In genomic region chr4:2572076-2572475, GRCh38 we compare ENCODE assay signal across 22 cellular contexts. TPM values are rescaled to one million over a fixed set of nuclear protein-coding genes. Genes with fewer than 3 reads are reported as not detected.
DNase-seq lines count a peak whose midpoint lies in the region; ATAC-seq and TF ChIP-seq lines count a peak whose summit lies in the region.
"Had no signal": no experiment of that assay in that cellular context is flagged by ENCODE, and none has a peak within 500 bp of the region (broad histone marks: within the 10 kb centered on the region; RNA-seq: fewer than 3 reads in every experiment).

No MANE protein-coding gene starts in this region.

- H3K56ac ChIP-seq in H9 (ENCODE audit: insufficient read length, low read depth, low read length) = no peak overlapping the region

- H3K27me3 ChIP-seq in H9 (ENCODE audit: insufficient read depth, low read length) (no peaks in the 10 kb centered on the region), neuronal stem cell (ENCODE audit: control insufficient read depth in 3 of 3, insufficient read depth in 3 of 3, low read depth in 1 of 3, low read length in 3 of 3) (no peaks in the 10 kb centered on the region), ascending aorta (no peaks in the 10 kb centered on the region)
- H3K27me3 ChIP-seq: BLaER1, right lobe of liver, SJCRH30, suprapubic skin had no signal

- H2BK120ac ChIP-seq in H9 (ENCODE audit: low read depth, low read length, poor library complexity, severe bottlenecking) (no peak overlapping the region), neuronal stem cell (ENCODE audit: low read depth, low read length) (no peak overlapping the region)

- H4K8ac ChIP-seq in H9 (replicated peaks; ENCODE audit: insufficient read length, low read depth, low read length) = no peak overlapping the region
- H4K8ac ChIP-seq in neuronal stem cell (ENCODE audit: low read depth, low read length) = no peak overlapping the region

- H3T11ph ChIP-seq in H9 (ENCODE audit: low read length) = no peak overlapping the region

- intact Hi-C loops in activated naive CD4-positive, alpha-beta T cell treated with anti-CD3 and anti-CD28 coated beads for 36 hours (cut with micrococcal nuclease) = no loop called here
- intact Hi-C loops in ascending aorta (cut with DNase I) = no loop called here

- TF ChIP-seq CTCF in H9 (conservative IDR thresholded peaks at IDR 0.05) (no peak), ascending aorta (IDR thresholded peaks at IDR 0.05) (no peak)

- H4K20me1 ChIP-seq in H9 (ENCODE audit: control insufficient read depth, insufficient read depth, insufficient read length) = no peaks in the 10 kb centered on the region

- H2BK12ac ChIP-seq in H9 (ENCODE audit: insufficient read length, low read depth, low read length) (no peak overlapping the region), neuronal stem cell (ENCODE audit: low read length) (no peak overlapping the region)

- no peak for DNase-seq in activated naive CD4-positive, alpha-beta T cell treated with anti-CD3 and anti-CD28 coated beads for 36 hours
- no peak for DNase-seq in activated naive CD4-positive, alpha-beta T cell treated with Interleukin-2 at 50 U/mL for 16 hours
- DNase-seq in H9 (no peak), neuronal stem cell (ENCODE audit: low spot score) (no peak), ascending aorta (ENCODE audit: low spot score in 2 of 2) (no peak)
- no peak for DNase-seq in effector memory CD8-positive, alpha-beta T cell
- DNase-seq: ACHN; activated T-cell treated with anti-CD3 and anti-CD28 coated beads, Interleukin-2, amount 50 U/mL, for 4 hours; cerebellar nuclear complex; glutamatergic neuron; Kasumi-1; NCI-H1436 treated with DMSO at 0.1 percent for 48 hours; NCI-H82; right lobe of liver; SJCRH30; stimulated activated CD4-positive, alpha-beta T cell treated with anti-CD3 and anti-CD28 coated beads, Interleukin-2, amount 100 ng/mL, for 48 hours had no signal

- peaks cover 25% of the 10 kb centered on the region; the same call in 1 of the 2 replicates for H3K79me2 ChIP-seq in H9 (ENCODE audit: insufficient read depth, low read length)

- no peak overlapping the region for H3K23ac ChIP-seq in H9 (ENCODE audit: insufficient read length, low read depth, low read length)
- peak overlapping the region; percentile 21 for H3K23ac ChIP-seq in neuronal stem cell (ENCODE audit: low read depth, low read length, poor library complexity)

- H3K23me2 ChIP-seq in H9 (ENCODE audit: insufficient read length, low read depth, low read length, poor library complexity, severe bottlenecking) = no peaks in the 10 kb centered on the region

- H3K36me3 Mint-ChIP-seq in activated naive CD4-positive, alpha-beta T cell treated with anti-CD3 and anti-CD28 coated beads for 36 hours (ENCODE audit: low read depth) = peaks cover 8% of the 10 kb centered on the region
- peaks cover 4 to 15% (median 7%) of the 10 kb centered on the region in 3 experiments for H3K36me3 Mint-ChIP-seq in H9 (ENCODE audit: insufficient read depth in 1 of 3, low read depth in 3 of 3)
- H3K36me3 Mint-ChIP-seq in effector memory CD8-positive, alpha-beta T cell (ENCODE audit: insufficient read depth) = peaks cover 15% of the 10 kb centered on the region

- no peak overlapping the region for H2AK5ac ChIP-seq in H9 (ENCODE audit: insufficient read length, low read length)
- no peak overlapping the region for H2AK5ac ChIP-seq in neuronal stem cell (ENCODE audit: low read depth, low read length)

- H3K4me2 ChIP-seq in H9 (ENCODE audit: insufficient read depth, insufficient read length, low read length) = no peak overlapping the region
- H3K4me2 ChIP-seq in neuronal stem cell (ENCODE audit: insufficient read depth, low read length, poor library complexity, severe bottlenecking) = no peak overlapping the region

- no peak overlapping the region for H3K14ac ChIP-seq in H9 (ENCODE audit: insufficient read depth, low read length)
- no peak overlapping the region for H3K14ac ChIP-seq in neuronal stem cell (ENCODE audit: low read length)

- no peak overlapping the region for H3K9ac ChIP-seq in H9 (ENCODE audit: extremely low read depth, insufficient read length, low read length)
- no peak overlapping the region for H3K9ac ChIP-seq in neuronal stem cell (ENCODE audit: low read depth, low read length, poor library complexity)
- H3K9ac ChIP-seq: BLaER1 had no signal

- no peaks in the 10 kb centered on the region for H3K9me3 ChIP-seq in H9 (ENCODE audit: control insufficient read depth, low read depth, low read length)
- H3K9me3 ChIP-seq in neuronal stem cell (replicated peaks in 1 of 2; ENCODE audit: control insufficient read depth in 2 of 2, insufficient read depth in 1 of 2, low read depth in 1 of 2, low read length in 2 of 2) = peaks cover 0 to 2% of the 10 kb centered on the region in 2 donors
- no peaks in the 10 kb centered on the region for H3K9me3 ChIP-seq in ascending aorta
- H3K9me3 ChIP-seq: BLaER1, right lobe of liver, SJCRH30, suprapubic skin had no signal

- H3K4me1 ChIP-seq in H9 (ENCODE audit: insufficient read depth, low read length) = peaks cover 2% of the 10 kb centered on the region; the same call in 1 of the 2 replicates
- H3K4me1 ChIP-seq in neuronal stem cell (ENCODE audit: control insufficient read depth in 2 of 2, insufficient read depth in 1 of 2, low read depth in 1 of 2, low read length in 2 of 2) = peaks cover 0 to 8% of the 10 kb centered on the region in 2 donors
- H3K4me1 ChIP-seq in ascending aorta = peaks cover 0 to 13% of the 10 kb centered on the region in 2 donors
- H3K4me1 ChIP-seq: right lobe of liver, SJCRH30 had no signal

- H3K79me1 ChIP-seq in H9 (ENCODE audit: insufficient read depth, low read depth, low read length, poor library complexity, severe bottlenecking) (peaks cover 7% of the 10 kb centered on the region), neuronal stem cell (ENCODE audit: low read depth, low read length) (peaks cover 12% of the 10 kb centered on the region)

- no peaks in the 10 kb centered on the region for H3K27me3 Mint-ChIP-seq in activated naive CD4-positive, alpha-beta T cell treated with anti-CD3 and anti-CD28 coated beads for 36 hours (ENCODE audit: low read depth)
- H3K27me3 Mint-ChIP-seq in H9 (ENCODE audit: low read depth) = no peaks in the 10 kb centered on the region
- no peaks in the 10 kb centered on the region for H3K27me3 Mint-ChIP-seq in effector memory CD8-positive, alpha-beta T cell

- H3K36me3 ChIP-seq in neuronal stem cell (replicated peaks in 1 of 2; ENCODE audit: control insufficient read depth in 2 of 2, insufficient read depth in 2 of 2, low read length in 2 of 2) (peaks cover 4 to 47% of the 10 kb centered on the region in 2 donors), ascending aorta (no peaks in the 10 kb centered on the region)
- H3K36me3 ChIP-seq: suprapubic skin had no signal

- H3K4me3 ChIP-seq in neuronal stem cell (ENCODE audit: low read length in 2 of 2) = peak overlapping the region in 1 of 2 donors; percentile 4
- H3K4me3 ChIP-seq in ascending aorta = no peak overlapping the region
- H3K4me3 ChIP-seq: BLaER1, right lobe of liver, SJCRH30, suprapubic skin had no signal

- no peak overlapping the region for H2BK20ac ChIP-seq in H9 (ENCODE audit: low read depth, low read length, poor library complexity, severe bottlenecking)

- no peak overlapping the region for H3K4me3 Mint-ChIP-seq in activated naive CD4-positive, alpha-beta T cell treated with anti-CD3 and anti-CD28 coated beads for 36 hours
- no peak overlapping the region for H3K4me3 Mint-ChIP-seq in H9
- peak overlapping the region in 1 of 2 donors; percentile 11 for H3K4me3 Mint-ChIP-seq in effector memory CD8-positive, alpha-beta T cell
- H3K4me3 Mint-ChIP-seq: activated T-cell treated with anti-CD3 and anti-CD28 coated beads, Interleukin-2, amount 50 U/mL, for 4 hours had no signal

- CTCF ChIA-PET in activated naive CD4-positive, alpha-beta T cell treated with anti-CD3 and anti-CD28 coated beads for 36 hours (lab: Charles Lee) = no interaction called here

- no peak overlapping the region for H2BK5ac ChIP-seq in H9 (ENCODE audit: insufficient read length, low read length)
- H2BK5ac ChIP-seq in neuronal stem cell (ENCODE audit: low read length) = no peak overlapping the region

- peaks cover 57% of the 10 kb centered on the region for H3K4me1 Mint-ChIP-seq in activated naive CD4-positive, alpha-beta T cell treated with anti-CD3 and anti-CD28 coated beads for 36 hours (ENCODE audit: low read depth)
- peaks cover 28 to 32% of the 10 kb centered on the region in 2 experiments for H3K4me1 Mint-ChIP-seq in H9
- H3K4me1 Mint-ChIP-seq in effector memory CD8-positive, alpha-beta T cell (ENCODE audit: low read depth in 2 of 2) = peaks cover 45 to 54% of the 10 kb centered on the region in 2 donors

- no peak overlapping the region for H2BK15ac ChIP-seq in H9 (ENCODE audit: low read depth, low read length)
- H2BK15ac ChIP-seq in neuronal stem cell (ENCODE audit: low read length) = no peak overlapping the region

- H4K91ac ChIP-seq in H9 (ENCODE audit: insufficient read length, low read depth, low read length) (no peak overlapping the region), neuronal stem cell (ENCODE audit: low read depth, low read length, poor library complexity) (no peak overlapping the region)

- H4K5ac ChIP-seq in H9 (ENCODE audit: insufficient read length, low read depth, low read length) = no peak overlapping the region

- peak overlapping the region; percentile 34 for H3K27ac Mint-ChIP-seq in activated naive CD4-positive, alpha-beta T cell treated with anti-CD3 and anti-CD28 coated beads for 36 hours
- H3K27ac Mint-ChIP-seq in H9 = peak overlapping the region; percentile 49 to 90 (median 75); a peak in 6 of 7 replicates
- H3K27ac Mint-ChIP-seq in effector memory CD8-positive, alpha-beta T cell = peak overlapping the region; percentile 8 to 45

- H2AFZ ChIP-seq in H9 (ENCODE audit: low read length) = no peak overlapping the region
- H2AFZ ChIP-seq in neuronal stem cell (ENCODE audit: low read length) = no peak overlapping the region

- no peak overlapping the region for H3K18ac ChIP-seq in H9 (ENCODE audit: insufficient read length, low read depth, low read length)
- no peak overlapping the region for H3K18ac ChIP-seq in neuronal stem cell (ENCODE audit: low read length)

- no peaks in the 10 kb centered on the region for H3K9me3 Mint-ChIP-seq in activated naive CD4-positive, alpha-beta T cell treated with anti-CD3 and anti-CD28 coated beads for 36 hours
- no peaks in the 10 kb centered on the region for H3K9me3 Mint-ChIP-seq in H9
- H3K9me3 Mint-ChIP-seq in effector memory CD8-positive, alpha-beta T cell = no peaks in the 10 kb centered on the region
- H3K9me3 Mint-ChIP-seq: activated T-cell treated with anti-CD3 and anti-CD28 coated beads, Interleukin-2, amount 50 U/mL, for 4 hours had no signal

- ATAC-seq in effector memory CD8-positive, alpha-beta T cell (replicated peaks) = no peak
- ATAC-seq in HG02623 (IDR thresholded peaks at IDR 0.05; ENCODE audit: unreplicated experiment) (no peak), HG02588 (IDR thresholded peaks at IDR 0.05; ENCODE audit: unreplicated experiment) (no peak)
- ATAC-seq: activated CD4-positive, CD25-positive, alpha-beta regulatory T cell treated with anti-CD3 and anti-CD28 coated beads, Interleukin-2, amount 50 U/mL, for 24 hours; activated T-cell treated with anti-CD3 and anti-CD28 coated beads, Interleukin-2, amount 50 U/mL, for 4 hours; right lobe of liver had no signal

- H3K4ac ChIP-seq in H9 (ENCODE audit: low read depth, low read length) = no peak overlapping the region
- H3K4ac ChIP-seq in neuronal stem cell (ENCODE audit: low read length) = no peak overlapping the region

- WGBS in H9 (ENCODE audit: extremely low coverage, insufficient read length, low lambda C conversion rate) = no CpG with 5 or more reads among the region's 12 CpGs
- no CpG with 5 or more reads among the region's 12 CpGs for WGBS in neuronal stem cell (ENCODE audit: extremely low coverage in 2 of 2, insufficient read length in 2 of 2, insufficient replicate concordance in 1 of 2), 2 donors

- H3K27ac ChIP-seq in H9 (ENCODE audit: insufficient read length, low read depth, low read length) = no peak overlapping the region
- no peak overlapping the region for H3K27ac ChIP-seq in neuronal stem cell (replicated peaks; ENCODE audit: low read length)
- no peak overlapping the region for H3K27ac ChIP-seq in ascending aorta
- H3K27ac ChIP-seq: BLaER1, epithelial cell of prostate, right lobe of liver, SJCRH30, suprapubic skin had no signal

RNA-seq across cellular contexts. Expression of gene FAM193A, which starts 35.6 kb away (rescaled TPM):
- 10 to 100 TPM; 20.1 to 20.4 TPM for total RNA-seq in activated naive CD4-positive, alpha-beta T cell treated with anti-CD3 and anti-CD28 coated beads for 36 hours
- total RNA-seq in H9 (2021) = 35.9 and 36.9 TPM in 2 replicates
- polyA plus RNA-seq in neuronal stem cell (2013, experiment 1 of 2) = 16.2 TPM
- polyA plus RNA-seq in neuronal stem cell (2013, experiment 2 of 2) = 15.8 TPM
- 30.9 TPM for total RNA-seq in ascending aorta
